1 cellular context compared by ENCODE assay signal in the genomic region with DNA sequence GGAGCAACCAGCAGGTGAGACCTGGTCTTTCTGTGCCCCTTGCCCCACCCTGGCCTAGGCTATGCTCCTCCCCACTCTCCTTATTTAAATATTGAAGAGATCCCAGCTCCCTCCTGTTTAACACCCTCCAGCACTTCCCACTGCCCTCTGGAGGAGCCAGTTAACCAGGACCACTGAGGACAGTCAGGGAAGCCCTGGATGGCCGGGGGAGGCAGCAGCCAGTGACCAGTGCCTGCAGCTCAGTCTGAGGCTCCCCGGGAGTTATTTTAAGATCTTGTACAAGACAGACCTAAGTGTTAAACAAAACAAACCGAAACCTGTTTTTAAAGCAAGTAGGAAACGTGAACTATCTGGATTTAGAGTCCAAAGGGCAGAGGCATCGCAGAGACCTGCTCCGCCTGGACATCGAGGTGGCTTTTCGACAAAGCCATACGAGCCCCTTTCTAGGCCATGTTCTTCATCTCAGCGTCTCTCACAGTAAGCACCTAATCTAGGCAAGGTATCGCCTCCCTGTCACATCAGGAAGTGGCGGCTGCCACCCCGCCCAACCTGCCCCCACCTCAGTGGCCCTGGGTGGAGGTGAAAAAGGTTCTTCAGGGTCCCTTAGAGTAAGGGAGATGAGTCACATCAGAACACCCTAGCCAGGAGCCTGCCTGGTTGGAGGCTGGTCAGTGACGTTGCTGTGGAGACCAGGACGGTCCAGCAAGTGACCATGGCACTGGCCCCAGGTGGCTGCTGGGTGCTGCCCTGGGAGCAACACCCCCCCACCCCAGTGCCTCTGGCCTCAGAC.
TF ChIP-seq lines count a peak whose summit lies in the region.

No MANE protein-coding gene starts in this region.

TF ChIP-seq in GM23338, 12 proteins besides CTCF, POLR2A, EP300 and RAD21 (continued from another document):
- no peak for TF ChIP-seq EZH2 (IDR thresholded peaks at IDR 0.05; ENCODE audit: low read depth, unreplicated experiment)
- TF ChIP-seq JUNB (IDR thresholded peaks at IDR 0.05; ENCODE audit: unreplicated experiment) = no peak
- no peak for TF ChIP-seq ZNF331 (CRISPR knock-in tag; IDR thresholded peaks at IDR 0.05; ENCODE audit: low read depth)
- no peak for TF ChIP-seq POLR2AphosphoS5 (IDR thresholded peaks at IDR 0.05; ENCODE audit: low read depth)
- TF ChIP-seq NANOG (IDR thresholded peaks at IDR 0.05; ENCODE audit: borderline replicate concordance) = no peak
- TF ChIP-seq ZNF114 (CRISPR knock-in tag; IDR thresholded peaks at IDR 0.05) = no peak
- TF ChIP-seq EZH2phosphoT487 (IDR thresholded peaks at IDR 0.05; ENCODE audit: unreplicated experiment) = no peak
- TF ChIP-seq, protein P1, sequence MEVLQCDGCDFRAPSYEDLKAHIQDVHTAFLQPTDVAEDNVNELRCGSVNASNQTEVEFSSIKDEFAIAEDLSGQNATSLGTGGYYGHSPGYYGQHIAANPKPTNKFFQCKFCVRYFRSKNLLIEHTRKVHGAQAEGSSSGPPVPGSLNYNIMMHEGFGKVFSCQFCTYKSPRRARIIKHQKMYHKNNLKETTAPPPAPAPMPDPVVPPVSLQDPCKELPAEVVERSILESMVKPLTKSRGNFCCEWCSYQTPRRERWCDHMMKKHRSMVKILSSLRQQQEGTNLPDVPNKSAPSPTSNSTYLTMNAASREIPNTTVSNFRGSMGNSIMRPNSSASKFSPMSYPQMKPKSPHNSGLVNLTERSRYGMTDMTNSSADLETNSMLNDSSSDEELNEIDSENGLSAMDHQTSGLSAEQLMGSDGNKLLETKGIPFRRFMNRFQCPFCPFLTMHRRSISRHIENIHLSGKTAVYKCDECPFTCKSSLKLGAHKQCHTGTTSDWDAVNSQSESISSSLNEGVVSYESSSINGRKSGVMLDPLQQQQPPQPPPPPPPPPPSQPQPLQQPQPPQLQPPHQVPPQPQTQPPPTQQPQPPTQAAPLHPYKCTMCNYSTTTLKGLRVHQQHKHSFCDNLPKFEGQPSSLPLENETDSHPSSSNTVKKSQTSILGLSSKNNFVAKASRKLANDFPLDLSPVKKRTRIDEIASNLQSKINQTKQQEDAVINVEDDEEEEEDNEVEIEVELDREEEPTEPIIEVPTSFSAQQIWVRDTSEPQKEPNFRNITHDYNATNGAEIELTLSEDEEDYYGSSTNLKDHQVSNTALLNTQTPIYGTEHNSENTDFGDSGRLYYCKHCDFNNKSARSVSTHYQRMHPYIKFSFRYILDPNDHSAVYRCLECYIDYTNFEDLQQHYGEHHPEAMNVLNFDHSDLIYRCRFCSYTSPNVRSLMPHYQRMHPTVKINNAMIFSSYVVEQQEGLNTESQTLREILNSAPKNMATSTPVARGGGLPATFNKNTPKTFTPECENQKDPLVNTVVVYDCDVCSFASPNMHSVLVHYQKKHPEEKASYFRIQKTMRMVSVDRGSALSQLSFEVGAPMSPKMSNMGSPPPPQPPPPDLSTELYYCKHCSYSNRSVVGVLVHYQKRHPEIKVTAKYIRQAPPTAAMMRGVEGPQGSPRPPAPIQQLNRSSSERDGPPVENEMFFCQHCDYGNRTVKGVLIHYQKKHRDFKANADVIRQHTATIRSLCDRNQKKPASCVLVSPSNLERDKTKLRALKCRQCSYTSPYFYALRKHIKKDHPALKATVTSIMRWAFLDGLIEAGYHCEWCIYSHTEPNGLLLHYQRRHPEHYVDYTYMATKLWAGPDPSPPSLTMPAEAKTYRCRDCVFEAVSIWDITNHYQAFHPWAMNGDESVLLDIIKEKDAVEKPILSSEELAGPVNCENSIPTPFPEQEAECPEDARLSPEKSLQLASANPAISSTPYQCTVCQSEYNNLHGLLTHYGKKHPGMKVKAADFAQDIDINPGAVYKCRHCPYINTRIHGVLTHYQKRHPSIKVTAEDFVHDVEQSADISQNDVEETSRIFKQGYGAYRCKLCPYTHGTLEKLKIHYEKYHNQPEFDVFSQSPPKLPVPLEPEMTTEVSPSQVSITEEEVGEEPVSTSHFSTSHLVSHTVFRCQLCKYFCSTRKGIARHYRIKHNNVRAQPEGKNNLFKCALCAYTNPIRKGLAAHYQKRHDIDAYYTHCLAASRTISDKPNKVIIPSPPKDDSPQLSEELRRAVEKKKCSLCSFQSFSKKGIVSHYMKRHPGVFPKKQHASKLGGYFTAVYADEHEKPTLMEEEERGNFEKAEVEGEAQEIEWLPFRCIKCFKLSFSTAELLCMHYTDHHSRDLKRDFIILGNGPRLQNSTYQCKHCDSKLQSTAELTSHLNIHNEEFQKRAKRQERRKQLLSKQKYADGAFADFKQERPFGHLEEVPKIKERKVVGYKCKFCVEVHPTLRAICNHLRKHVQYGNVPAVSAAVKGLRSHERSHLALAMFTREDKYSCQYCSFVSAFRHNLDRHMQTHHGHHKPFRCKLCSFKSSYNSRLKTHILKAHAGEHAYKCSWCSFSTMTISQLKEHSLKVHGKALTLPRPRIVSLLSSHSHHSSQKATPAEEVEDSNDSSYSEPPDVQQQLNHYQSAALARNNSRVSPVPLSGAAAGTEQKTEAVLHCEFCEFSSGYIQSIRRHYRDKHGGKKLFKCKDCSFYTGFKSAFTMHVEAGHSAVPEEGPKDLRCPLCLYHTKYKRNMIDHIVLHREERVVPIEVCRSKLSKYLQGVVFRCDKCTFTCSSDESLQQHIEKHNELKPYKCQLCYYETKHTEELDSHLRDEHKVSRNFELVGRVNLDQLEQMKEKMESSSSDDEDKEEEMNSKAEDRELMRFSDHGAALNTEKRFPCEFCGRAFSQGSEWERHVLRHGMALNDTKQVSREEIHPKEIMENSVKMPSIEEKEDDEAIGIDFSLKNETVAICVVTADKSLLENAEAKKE (CRISPR knock-in tag; IDR thresholded peaks at IDR 0.05) = no peak
